Comparison of ENCODE assay signal across 1 cellular context in genomic region chr6:159102373-159103160, GRCh38.
TF ChIP-seq lines count a peak whose summit lies in the region.

No MANE protein-coding gene starts in this region.

TF ChIP-seq in GM12878, 131 proteins besides CTCF, POLR2A, EP300 and RAD21:
- TF ChIP-seq ETV6 (conservative IDR thresholded peaks at IDR 0.05 in 1 of 2, IDR thresholded peaks at IDR 0.05 in 1 of 2; ENCODE audit: borderline replicate concordance in 1 of 2, low read depth in 1 of 2) (no peak), CHD2 (IDR thresholded peaks at IDR 0.05; ENCODE audit: borderline replicate concordance, low read depth, low read length) (no peak)
- TF ChIP-seq, protein P1, sequence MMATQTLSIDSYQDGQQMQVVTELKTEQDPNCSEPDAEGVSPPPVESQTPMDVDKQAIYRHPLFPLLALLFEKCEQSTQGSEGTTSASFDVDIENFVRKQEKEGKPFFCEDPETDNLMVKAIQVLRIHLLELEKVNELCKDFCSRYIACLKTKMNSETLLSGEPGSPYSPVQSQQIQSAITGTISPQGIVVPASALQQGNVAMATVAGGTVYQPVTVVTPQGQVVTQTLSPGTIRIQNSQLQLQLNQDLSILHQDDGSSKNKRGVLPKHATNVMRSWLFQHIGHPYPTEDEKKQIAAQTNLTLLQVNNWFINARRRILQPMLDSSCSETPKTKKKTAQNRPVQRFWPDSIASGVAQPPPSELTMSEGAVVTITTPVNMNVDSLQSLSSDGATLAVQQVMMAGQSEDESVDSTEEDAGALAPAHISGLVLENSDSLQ (IDR thresholded peaks at IDR 0.05), result 0 out of 2 replicates have a peak, but pooled peaks have one; percentile 10
TF ChIP-seq in GM12878: peak in this region for 1.
